In genomic region chr12:43957732-43958131, GRCh38 we compare ENCODE assay signal across 8 cellular contexts.
A peak's percentile ranks its signal among the peaks of the same experiment; 100 is the strongest.
DNase-seq lines count a peak whose midpoint lies in the region; ATAC-seq and TF ChIP-seq lines count a peak whose summit lies in the region.

No MANE protein-coding gene starts in this region.

- H3K4me1 ChIP-seq in OCI-LY7 (ENCODE audit: insufficient read depth, low read length, poor library complexity, severe bottlenecking) (no peaks in the 10 kb centered on the region), lung (ENCODE audit: control insufficient read depth in 2 of 2, insufficient read depth in 2 of 2, low read length in 2 of 2) (no peaks in the 10 kb centered on the region)

- H3K36me3 Mint-ChIP-seq in activated CD8-positive, alpha-beta memory T cell treated with anti-CD3 and anti-CD28 coated beads, Interleukin-2, amount 10 ng/mL, durations not matched to agents 7 days and 5 days: peaks cover 3% of the 10 kb centered on the region

- no peaks in the 10 kb centered on the region for H3K9me2 ChIP-seq in OCI-LY7 (ENCODE audit: insufficient read depth, low read length)

- 3 to 4% methylated on average over 1 of the region's 1 CpG for WGBS in lung, 2 donors

- no peak overlapping the region for H3K27ac Mint-ChIP-seq in activated CD8-positive, alpha-beta memory T cell treated with anti-CD3 and anti-CD28 coated beads, Interleukin-2, amount 10 ng/mL, durations not matched to agents 7 days and 5 days

- H4K20me1 ChIP-seq in OCI-LY7 (ENCODE audit: insufficient read depth, low read length): no peaks in the 10 kb centered on the region

- no peak overlapping the region for H3K4me2 ChIP-seq in OCI-LY7 (ENCODE audit: low read length)

- DNase-seq in activated CD8-positive, alpha-beta memory T cell treated with anti-CD3 and anti-CD28 coated beads, Interleukin-2, amount 10 ng/mL, durations not matched to agents 7 days and 5 days: no peak
- no peak for DNase-seq in activated CD8-positive, alpha-beta memory T cell treated with anti-CD3 and anti-CD28 coated beads, Interleukin-2, amount 50 U/mL, for 4 hours
- DNase-seq in OCI-LY7 (ENCODE audit: low spot score) (peak; percentile 46), choroid plexus epithelial cell (ENCODE audit: low read depth) (peak; percentile 72), lung (ENCODE audit: low spot score) (no peak), GOT3 (lab: John Stamatoyannopoulos, UW) (no peak)

- H3K27ac ChIP-seq in OCI-LY7 (ENCODE audit: low read depth, low read length, poor library complexity, severe bottlenecking): no peak overlapping the region
- no peak overlapping the region for H3K27ac ChIP-seq in lung (ENCODE audit: low read depth in 1 of 2, low read length in 1 of 2)

- H3K9me3 ChIP-seq in OCI-LY7 (ENCODE audit: low read length): no peaks in the 10 kb centered on the region
- no peaks in the 10 kb centered on the region for H3K9me3 ChIP-seq in lung (ENCODE audit: control insufficient read depth in 2 of 2, insufficient read depth in 1 of 2, low read length in 1 of 2)

- peak; percentile 51 for ATAC-seq in activated CD8-positive, alpha-beta memory T cell treated with anti-CD3 and anti-CD28 coated beads, Interleukin-2, amount 10 ng/mL, durations not matched to agents 7 days and 5 days
- ATAC-seq in GM21515 (IDR thresholded peaks at IDR 0.05; ENCODE audit: unreplicated experiment) (peak; percentile 97), HG03565 (IDR thresholded peaks at IDR 0.05; ENCODE audit: unreplicated experiment) (peak; percentile 97), lung (ENCODE audit: insufficient read depth, low FRiP score) (peak; percentile 66)

- POLR2A ChIA-PET in OCI-LY7 (lab: Charles Lee): no interaction called here

- H2AFZ ChIP-seq in OCI-LY7 (ENCODE audit: low read length): no peak overlapping the region

- H3K27me3 ChIP-seq in lung (ENCODE audit: control insufficient read depth, insufficient read depth): no peaks in the 10 kb centered on the region

- H3K4me1 Mint-ChIP-seq in activated CD8-positive, alpha-beta memory T cell treated with anti-CD3 and anti-CD28 coated beads, Interleukin-2, amount 10 ng/mL, durations not matched to agents 7 days and 5 days: peaks cover 19% of the 10 kb centered on the region

- H3K4me3 Mint-ChIP-seq in activated CD8-positive, alpha-beta memory T cell treated with anti-CD3 and anti-CD28 coated beads, Interleukin-2, amount 10 ng/mL, durations not matched to agents 7 days and 5 days: no peak overlapping the region

- H3K4me3 ChIP-seq in OCI-LY7 (ENCODE audit: low read depth, low read length, poor library complexity, severe bottlenecking) (no peak overlapping the region), choroid plexus epithelial cell (ENCODE audit: low read depth, low read length) (no peak overlapping the region), lung (no peak overlapping the region)

- H3K9me3 Mint-ChIP-seq in activated CD8-positive, alpha-beta memory T cell treated with anti-CD3 and anti-CD28 coated beads, Interleukin-2, amount 10 ng/mL, durations not matched to agents 7 days and 5 days (ENCODE audit: low read depth): peaks cover 4% of the 10 kb centered on the region

- intact Hi-C loops in OCI-LY7 (cut with micrococcal nuclease; ENCODE audit: unreplicated experiment): loop anchor here (5.0 kb wide), 1 partner anchor 975 kb away; no protein-coding TSS in a partner anchor

- CTCF ChIA-PET in activated CD8-positive, alpha-beta memory T cell treated with anti-CD3 and anti-CD28 coated beads, Interleukin-2, amount 10 ng/mL, durations not matched to agents 7 days and 5 days (lab: Charles Lee): interaction anchor here (0.7 kb wide), 1 partner anchor 973 kb away, joined by 3 read pairs; no protein-coding TSS in a partner anchor
- CTCF ChIA-PET in OCI-LY7 (lab: Charles Lee; ENCODE audit: unreplicated experiment): no interaction called here

- no TSS peak for BruUV-seq in OCI-LY7 (replicated peaks; lab: Mats Ljungman, UMichigan)

- H3K36me3 ChIP-seq in OCI-LY7 (ENCODE audit: insufficient read depth, low read length) (no peaks in the 10 kb centered on the region), lung (ENCODE audit: control insufficient read depth in 2 of 2, insufficient read depth in 2 of 2, low read length in 2 of 2) (no peaks in the 10 kb centered on the region)

- no peaks in the 10 kb centered on the region for H3K27me3 Mint-ChIP-seq in activated CD8-positive, alpha-beta memory T cell treated with anti-CD3 and anti-CD28 coated beads, Interleukin-2, amount 10 ng/mL, durations not matched to agents 7 days and 5 days

- no peaks in the 10 kb centered on the region for H3K79me2 ChIP-seq in OCI-LY7 (ENCODE audit: insufficient read depth, low read depth, low read length)

- TF ChIP-seq CTCF in OCI-LY7 (conservative IDR thresholded peaks at IDR 0.05; ENCODE audit: low read length) (peak; percentile 79), choroid plexus epithelial cell (conservative IDR thresholded peaks at IDR 0.05; ENCODE audit: low read depth, low read length) (peak; percentile 61), lung (IDR thresholded peaks at IDR 0.05; ENCODE audit: control extremely low read depth, extremely low read depth) (peak; percentile 3)

Comparison
In these comparisons a context has a peak if more than half of its experiments do, and no peak if none do; other contexts are left out.
1. DNase-seq: peak in OCI-LY7 (single experiment) and choroid plexus epithelial cell (single experiment); none in activated CD8-positive, alpha-beta memory T cell treated with anti-CD3 and anti-CD28 coated beads, Interleukin-2, amount 10 ng/mL, durations not matched to agents 7 days and 5 days (single experiment), activated CD8-positive, alpha-beta memory T cell treated with anti-CD3 and anti-CD28 coated beads, Interleukin-2, amount 50 U/mL, for 4 hours (single experiment), lung (single experiment) and GOT3 (single experiment).
2. CTCF ChIP-seq: peak in every context shown above with its lines; median percentile 79 in OCI-LY7; 61 in choroid plexus epithelial cell; 3 in lung.
3. Peak in every context shown above with its lines, with median percentiles within 50 percentile points of each other: ATAC-seq.